ENCODE assay signal across 21 cellular contexts in genomic region chr15:73397461-73397860, GRCh38. TPM values are rescaled to one million over a fixed set of nuclear protein-coding genes. Genes with fewer than 3 reads are reported as not detected.
DNase-seq lines count a peak whose midpoint lies in the region; ATAC-seq and TF ChIP-seq lines count a peak whose summit lies in the region.
"Had no signal": no experiment of that assay in that cellular context is flagged by ENCODE, and none has a peak within 500 bp of the region (broad histone marks: within the 10 kb centered on the region; RNA-seq: fewer than 3 reads in every experiment).

No MANE protein-coding gene starts in this region.

- no peak for TF ChIP-seq EP300 in stomach (IDR thresholded peaks at IDR 0.05)

- TF ChIP-seq CTCF in IMR-90 (conservative IDR thresholded peaks at IDR 0.05; ENCODE audit: low read depth, low read length) = no peak
- TF ChIP-seq CTCF in nephron progenitor cell (IDR thresholded peaks at IDR 0.05) = no peak
- no peak for TF ChIP-seq CTCF in tibial artery (IDR thresholded peaks at IDR 0.05)
- no peak for TF ChIP-seq CTCF in stomach (IDR thresholded peaks at IDR 0.05)

- no peak for TF ChIP-seq RAD21 in IMR-90 (IDR thresholded peaks at IDR 0.05; ENCODE audit: low read length)

- no TSS peak for BruUV-seq in IMR-90 (replicated peaks; lab: Mats Ljungman, UMichigan)

- TF ChIP-seq POLR2A in IMR-90 (IDR thresholded peaks at IDR 0.05; ENCODE audit: low read depth, low read length) (no peak), stomach (IDR thresholded peaks at IDR 0.05) (no peak)

- H2BK120ac ChIP-seq in IMR-90 (ENCODE audit: low read depth, low read length) = no peak overlapping the region

- CTCF ChIA-PET in IMR-90 (lab: Yijun Ruan, JAX) = no interaction called here

- POLR2A ChIA-PET in IMR-90 (lab: Charles Lee; ENCODE audit: unreplicated experiment) = no interaction called here

- no peaks in the 10 kb centered on the region for H3K36me3 ChIP-seq in H7 (replicated peaks; ENCODE audit: control insufficient read depth, insufficient read depth, low read length)
- H3K36me3 ChIP-seq in IMR-90 (ENCODE audit: control insufficient read depth, insufficient read depth, low read length) = no peaks in the 10 kb centered on the region
- no peaks in the 10 kb centered on the region for H3K36me3 ChIP-seq in tibial artery
- H3K36me3 ChIP-seq in stomach = no peaks in the 10 kb centered on the region
- H3K36me3 ChIP-seq: HAP-1 had no signal

- no peak overlapping the region for H4K5ac ChIP-seq in IMR-90 (ENCODE audit: low read depth, low read length)

- no peak overlapping the region for H2AK9ac ChIP-seq in IMR-90 (replicated peaks; ENCODE audit: low read depth, low read length, poor library complexity)

- no peaks in the 10 kb centered on the region for H3K9me3 Mint-ChIP-seq in nephron progenitor cell

- H2AK5ac ChIP-seq in IMR-90 (ENCODE audit: low read depth, low read length) = no peak overlapping the region

- no peaks in the 10 kb centered on the region for H3K4me1 ChIP-seq in IMR-90 (ENCODE audit: control insufficient read depth, insufficient read depth, low read length)
- H3K4me1 ChIP-seq in tibial artery = peaks cover 0 to 3% (median 0%) of the 10 kb centered on the region in 4 donors
- H3K4me1 ChIP-seq in stomach = no peaks in the 10 kb centered on the region
- H3K4me1 ChIP-seq: HAP-1 had no signal

- no peak overlapping the region for H4K91ac ChIP-seq in IMR-90 (ENCODE audit: insufficient read depth, low read depth, low read length)

- ATAC-seq in IMR-90 (ENCODE audit: low read depth) = no peak

- H3K36me3 Mint-ChIP-seq in nephron progenitor cell (ENCODE audit: low read depth) = no peaks in the 10 kb centered on the region
- H3K36me3 Mint-ChIP-seq: CD14-positive monocyte had no signal

- in situ Hi-C loops in IMR-90 (cut with MboI; ENCODE audit: low sequenced_read_pairs) = no loop called here

- DNase-seq in H7 (peak; percentile 5), IMR-90 (no peak), RPMI8226 (peak; percentile 0), nephron progenitor cell (no peak), tibial artery (no peak), stomach (no peak), cortex of kidney (lab: John Stamatoyannopoulos, UW) (no peak)
- DNase-seq: ACHN, DND-41, MM.1S, NCI-H1092, NCI-H146, NCI-H345, SHP77, T-helper 1 cell had no signal

- H3K27ac Mint-ChIP-seq in nephron progenitor cell = peak overlapping the region; percentile 19
- H3K27ac Mint-ChIP-seq: CD14-positive monocyte had no signal

- H3K27me3 ChIP-seq in H7 (ENCODE audit: control insufficient read depth, insufficient read depth, low read length) (peaks cover 2% of the 10 kb centered on the region), IMR-90 (ENCODE audit: control insufficient read depth, insufficient read depth, low read length) (peaks cover 42% of the 10 kb centered on the region), tibial artery (peaks cover 0 to 21% of the 10 kb centered on the region in 2 donors), stomach (peaks cover 0 to 36% (median 4%) of the 10 kb centered on the region in 3 donors)

- peak overlapping the region; percentile 10 for H2AFZ ChIP-seq in IMR-90 (replicated peaks; ENCODE audit: low read length, poor library complexity)

- no peak overlapping the region for H3K4me2 ChIP-seq in IMR-90 (ENCODE audit: low read depth, low read length)

- H2BK20ac ChIP-seq in IMR-90 (ENCODE audit: low read depth, low read length) = no peak overlapping the region

- H3K9me3 ChIP-seq in IMR-90 (ENCODE audit: control insufficient read depth, insufficient read depth, low read length) (no peaks in the 10 kb centered on the region), tibial artery (no peaks in the 10 kb centered on the region), stomach (no peaks in the 10 kb centered on the region)
- H3K9me3 ChIP-seq: HAP-1 had no signal

- no peak overlapping the region for H3K4me3 Mint-ChIP-seq in nephron progenitor cell

- dilution Hi-C loops in IMR-90 (cut with HindIII; ENCODE audit: low sequenced_read_pairs, unreplicated experiment) = no loop called here

- no peaks in the 10 kb centered on the region for H3K9me1 ChIP-seq in IMR-90 (ENCODE audit: insufficient read depth, low read length)

- no peaks in the 10 kb centered on the region for H3K79me1 ChIP-seq in IMR-90 (ENCODE audit: low read depth in 1 of 2, low read length in 2 of 2)

- WGBS in IMR-90 (ENCODE audit: extremely low coverage in 2 of 2, insufficient read length in 1 of 2), 2 experiments = 40% methylated on average over 2 of the region's 5 CpGs; no CpG with 5 or more reads in 1 of the 2 experiments
- WGBS in stomach, 5 donors = 49 to 66% (median 58%) methylated on average over 4 to 5 of the region's 5 CpGs

- no peak overlapping the region for H3K14ac ChIP-seq in IMR-90 (replicated peaks; ENCODE audit: low read depth, low read length)

- peaks cover 23% of the 10 kb centered on the region for H3K27me3 Mint-ChIP-seq in nephron progenitor cell (ENCODE audit: low read depth, poor library complexity)

- H3K4me3 ChIP-seq in H7 (ENCODE audit: insufficient read depth, low read depth, low read length) (no peak overlapping the region), IMR-90 (ENCODE audit: insufficient read depth, low read depth, low read length) (no peak overlapping the region), tibial artery (no peak overlapping the region), stomach (no peak overlapping the region)
- H3K4me3 ChIP-seq: HAP-1, SK-N-MC had no signal

- H3K23ac ChIP-seq in IMR-90 (ENCODE audit: low read depth, low read length) = no peak overlapping the region

- H3K27ac ChIP-seq in IMR-90 (ENCODE audit: insufficient read depth, low read length) (no peak overlapping the region), tibial artery (no peak overlapping the region), stomach (no peak overlapping the region)
- H3K27ac ChIP-seq: SK-N-MC had no signal

- intact Hi-C loops in IMR-90 (cut with micrococcal nuclease) = no loop called here
- intact Hi-C loops in tibial artery (cut with DNase I; ENCODE audit: low total_unique reads) = no loop called here
- intact Hi-C loops in stomach (cut with DNase I; ENCODE audit: low total_unique reads) = no loop called here

- peaks cover 17% of the 10 kb centered on the region for H3K4me1 Mint-ChIP-seq in nephron progenitor cell

- H2BK5ac ChIP-seq in IMR-90 (ENCODE audit: low read depth, low read length, poor library complexity, severe bottlenecking) = no peak overlapping the region

- no peak overlapping the region for H3K4ac ChIP-seq in IMR-90 (ENCODE audit: low read depth, low read length)

- H3K9ac ChIP-seq in IMR-90 (ENCODE audit: low read depth, low read length) = no peak overlapping the region

- H3K18ac ChIP-seq in IMR-90 (ENCODE audit: low read depth, low read length) = no peak overlapping the region

- H4K8ac ChIP-seq in IMR-90 (ENCODE audit: low read depth in 2 of 2, low read length in 2 of 2) = no peak overlapping the region

- H2BK15ac ChIP-seq in IMR-90 (ENCODE audit: low read depth, low read length) = no peak overlapping the region

- no peaks in the 10 kb centered on the region for H4K20me1 ChIP-seq in IMR-90 (ENCODE audit: insufficient read depth, low read length)

- H3K56ac ChIP-seq in IMR-90 (ENCODE audit: extremely low read depth, insufficient read depth, low read length) = no peak overlapping the region

TF ChIP-seq in IMR-90, 13 proteins besides CTCF, POLR2A, EP300 and RAD21 (continues in another document):
- no peak for TF ChIP-seq USF2 (IDR thresholded peaks at IDR 0.05; ENCODE audit: low read depth, low read length)
- no peak for TF ChIP-seq BHLHE40 (IDR thresholded peaks at IDR 0.05; ENCODE audit: low read depth, low read length)
- TF ChIP-seq NFE2L2 (IDR thresholded peaks at IDR 0.05; ENCODE audit: low read depth, low read length) = no peak
- TF ChIP-seq ELK1 (IDR thresholded peaks at IDR 0.05; ENCODE audit: borderline replicate concordance, low read depth, low read length) = no peak
- TF ChIP-seq CHD1 (IDR thresholded peaks at IDR 0.05; ENCODE audit: low read depth, low read length) = no peak
- no peak for TF ChIP-seq RCOR1 (IDR thresholded peaks at IDR 0.05; ENCODE audit: insufficient replicate concordance, low read length)
- TF ChIP-seq SMC3 (IDR thresholded peaks at IDR 0.05; ENCODE audit: low read depth, low read length) = no peak
- TF ChIP-seq RFX5 (IDR thresholded peaks at IDR 0.05; ENCODE audit: low read depth, low read length) = no peak
- no peak for TF ChIP-seq FOS (IDR thresholded peaks at IDR 0.05; ENCODE audit: low read depth, low read length)
- TF ChIP-seq MAFK (IDR thresholded peaks at IDR 0.05; ENCODE audit: low read depth, low read length) = no peak
- TF ChIP-seq CEBPB (IDR thresholded peaks at IDR 0.05; ENCODE audit: low read depth, low read length) = no peak
- TF ChIP-seq MAZ (IDR thresholded peaks at IDR 0.05; ENCODE audit: borderline replicate concordance, low read depth, low read length) = no peak

RNA-seq across cellular contexts. Expression of gene HCN4, which starts 28.7 kb away (rescaled TPM):
- 5.2 and 8.3 TPM in 2 replicates for total RNA-seq in H7 (2014; rRNA removed; shearing (Covaris generic))
- total RNA-seq in IMR-90 (2012; rRNA removed) (not detected in 2 replicates), stomach (1 to 10 TPM in 1 of 5 donors, under 1 TPM in 2, not detected in 2; 0.18 to 1.7 (median 0.45) TPM)
- polyA plus RNA-seq in IMR-90 (2012; rRNA removed) (not detected in 2 replicates), stomach (under 1 TPM in 2 of 3 donors, not detected in 1; 0.03 to 0.06 TPM)
- polyA plus RNA-seq in IMR-90 (2012; cell fraction: cytosol; rRNA removed) = not detected in 2 replicates
- not detected in 2 replicates for polyA plus RNA-seq in IMR-90 (2012; cell fraction: nucleus; rRNA removed; ENCODE audit: low replicate concordance)
- total RNA-seq: G401, LHCN-M2, OCI-LY7 had no signal
- polyA plus RNA-seq: CD14-positive monocyte had no signal

RNA-seq across cellular contexts. Expression of gene REC114, which starts 45.5 kb away (rescaled TPM):
- total RNA-seq in H7 (2014; rRNA removed; shearing (Covaris generic)) = not detected in 2 replicates
- total RNA-seq in IMR-90 (2012; rRNA removed) (not detected in 2 replicates), stomach (not detected)
- polyA plus RNA-seq in IMR-90 (2012; rRNA removed) (not detected in 2 replicates), stomach (not detected)
- polyA plus RNA-seq in IMR-90 (2012; cell fraction: cytosol; rRNA removed) = not detected in 2 replicates
- polyA plus RNA-seq in IMR-90 (2012; cell fraction: nucleus; rRNA removed; ENCODE audit: low replicate concordance) = not detected in 2 replicates
- total RNA-seq: G401, LHCN-M2, OCI-LY7 had no signal
- polyA plus RNA-seq: CD14-positive monocyte had no signal

Comparison
In these comparisons a context has a peak if more than half of its experiments do, and no peak if none do; other contexts are left out.
1. DNase-seq: peak in H7 (single experiment) and RPMI8226 (single experiment); none in IMR-90 (single experiment), nephron progenitor cell (single experiment), tibial artery (0 of 2), stomach (single experiment) and cortex of kidney (single experiment).